Comparison of ENCODE assay signal across 1 cellular context in genomic region chr1:53160924-53161378, GRCh38.
TF ChIP-seq lines count a peak whose summit lies in the region.

No MANE protein-coding gene starts in this region.

TF ChIP-seq in HepG2, 621 proteins besides CTCF, POLR2A, EP300 and RAD21 (continued from another document and continues in another):
- TF ChIP-seq MAZ (IDR thresholded peaks at IDR 0.05; ENCODE audit: borderline replicate concordance, low read depth, low read length), result peak; percentile 90
- peak; percentile 93 for TF ChIP-seq MAZ (CRISPR knock-in tag; IDR thresholded peaks at IDR 0.05; ENCODE audit: low read depth)
- TF ChIP-seq ZNF101 (CRISPR knock-in tag; IDR thresholded peaks at IDR 0.05; ENCODE audit: borderline replicate concordance, low read depth), result no peak
- peak; percentile 68; the same call in 1 of the 2 replicates for TF ChIP-seq ZHX1 (CRISPR knock-in tag; IDR thresholded peaks at IDR 0.05; ENCODE audit: low read depth)
- peak; percentile 88 for TF ChIP-seq FOXP4 (CRISPR knock-in tag; IDR thresholded peaks at IDR 0.05)
- TF ChIP-seq PTBP1 (IDR thresholded peaks at IDR 0.05; ENCODE audit: low read depth, low read length, poor library complexity, severe bottlenecking), result no peak
- TF ChIP-seq GPBP1L1 (CRISPR knock-in tag; IDR thresholded peaks at IDR 0.05), result no peak
- TF ChIP-seq JUND (CRISPR knock-in tag; IDR thresholded peaks at IDR 0.05), result peak; percentile 83
- no peak for TF ChIP-seq ZNF354B (CRISPR knock-in tag; IDR thresholded peaks at IDR 0.05)
- TF ChIP-seq ZNF672 (CRISPR knock-in tag; IDR thresholded peaks at IDR 0.05), result no peak
- TF ChIP-seq ZNF432 (CRISPR knock-in tag; IDR thresholded peaks at IDR 0.05; ENCODE audit: borderline replicate concordance), result no peak
- peak; percentile 72; the same call in 1 of the 2 replicates for TF ChIP-seq ZFP36L1 (CRISPR knock-in tag; IDR thresholded peaks at IDR 0.05)
- TF ChIP-seq ZNF230 (CRISPR knock-in tag; IDR thresholded peaks at IDR 0.05), result peak; percentile 88
- TF ChIP-seq ARNT2 (CRISPR knock-in tag; IDR thresholded peaks at IDR 0.05; ENCODE audit: low read depth), result peak; percentile 41; the same call in 1 of the 2 replicates
- TF ChIP-seq ZNF124 (CRISPR knock-in tag; IDR thresholded peaks at IDR 0.05), result peak; percentile 23; the same call in 1 of the 2 replicates
- 0 out of 2 replicates have a peak, but pooled peaks have one; percentile 44 for TF ChIP-seq ADNP (CRISPR knock-in tag; IDR thresholded peaks at IDR 0.05)
- no peak for TF ChIP-seq ZUFSP (CRISPR knock-in tag; IDR thresholded peaks at IDR 0.05; ENCODE audit: borderline replicate concordance)
- no peak for TF ChIP-seq AKNA (CRISPR knock-in tag; IDR thresholded peaks at IDR 0.05; ENCODE audit: borderline replicate concordance)
- TF ChIP-seq ZNF83 (CRISPR knock-in tag; IDR thresholded peaks at IDR 0.05; ENCODE audit: borderline replicate concordance), result no peak; the same call in 1 of the 2 replicates
- peak; percentile 97 for TF ChIP-seq PITX1 (CRISPR knock-in tag; IDR thresholded peaks at IDR 0.05)
- peak; percentile 87 for TF ChIP-seq FOXK1 (CRISPR knock-in tag; IDR thresholded peaks at IDR 0.05; ENCODE audit: borderline replicate concordance, low read depth)
- TF ChIP-seq ZNF296 (CRISPR knock-in tag; conservative IDR thresholded peaks at IDR 0.05), result no peak
- peak; percentile 70 for TF ChIP-seq ZNF629 (CRISPR knock-in tag; conservative IDR thresholded peaks at IDR 0.05)
- TF ChIP-seq ZNF512 (CRISPR knock-in tag; IDR thresholded peaks at IDR 0.05), result no peak
- 0 out of 2 replicates have a peak, but pooled peaks have one; percentile 86 for TF ChIP-seq KIAA2018 (CRISPR knock-in tag; IDR thresholded peaks at IDR 0.05; ENCODE audit: borderline replicate concordance)
- 0 out of 2 replicates have a peak, but pooled peaks have one; percentile 58 for TF ChIP-seq PAX8 (CRISPR knock-in tag; IDR thresholded peaks at IDR 0.05; ENCODE audit: borderline replicate concordance)
- peak; percentile 84; the same call in 1 of the 2 replicates for TF ChIP-seq TARDBP (CRISPR knock-in tag; IDR thresholded peaks at IDR 0.05)
- peak; percentile 93; the same call in 1 of the 2 replicates for TF ChIP-seq ZNF816 (CRISPR knock-in tag; IDR thresholded peaks at IDR 0.05; ENCODE audit: borderline replicate concordance)
- no peak for TF ChIP-seq RBAK (CRISPR knock-in tag; IDR thresholded peaks at IDR 0.05)
- TF ChIP-seq FLYWCH1 (CRISPR knock-in tag; IDR thresholded peaks at IDR 0.05), result no peak
- no peak for TF ChIP-seq RFX5 (IDR thresholded peaks at IDR 0.05; ENCODE audit: low read depth, low read length)
- no peak for TF ChIP-seq ZBTB21 (CRISPR knock-in tag; IDR thresholded peaks at IDR 0.05)
- TF ChIP-seq ZNF263 (CRISPR knock-in tag; IDR thresholded peaks at IDR 0.05), result peak; percentile 89
- peak; percentile 75; the same call in 1 of the 2 replicates for TF ChIP-seq BORCS8-MEF2B (CRISPR knock-in tag; IDR thresholded peaks at IDR 0.05)
- TF ChIP-seq KDM6A (CRISPR knock-in tag; IDR thresholded peaks at IDR 0.05; ENCODE audit: low read depth), result peak; percentile 99
